Comparison of ENCODE assay signal across 16 cellular contexts in the genomic region with DNA sequence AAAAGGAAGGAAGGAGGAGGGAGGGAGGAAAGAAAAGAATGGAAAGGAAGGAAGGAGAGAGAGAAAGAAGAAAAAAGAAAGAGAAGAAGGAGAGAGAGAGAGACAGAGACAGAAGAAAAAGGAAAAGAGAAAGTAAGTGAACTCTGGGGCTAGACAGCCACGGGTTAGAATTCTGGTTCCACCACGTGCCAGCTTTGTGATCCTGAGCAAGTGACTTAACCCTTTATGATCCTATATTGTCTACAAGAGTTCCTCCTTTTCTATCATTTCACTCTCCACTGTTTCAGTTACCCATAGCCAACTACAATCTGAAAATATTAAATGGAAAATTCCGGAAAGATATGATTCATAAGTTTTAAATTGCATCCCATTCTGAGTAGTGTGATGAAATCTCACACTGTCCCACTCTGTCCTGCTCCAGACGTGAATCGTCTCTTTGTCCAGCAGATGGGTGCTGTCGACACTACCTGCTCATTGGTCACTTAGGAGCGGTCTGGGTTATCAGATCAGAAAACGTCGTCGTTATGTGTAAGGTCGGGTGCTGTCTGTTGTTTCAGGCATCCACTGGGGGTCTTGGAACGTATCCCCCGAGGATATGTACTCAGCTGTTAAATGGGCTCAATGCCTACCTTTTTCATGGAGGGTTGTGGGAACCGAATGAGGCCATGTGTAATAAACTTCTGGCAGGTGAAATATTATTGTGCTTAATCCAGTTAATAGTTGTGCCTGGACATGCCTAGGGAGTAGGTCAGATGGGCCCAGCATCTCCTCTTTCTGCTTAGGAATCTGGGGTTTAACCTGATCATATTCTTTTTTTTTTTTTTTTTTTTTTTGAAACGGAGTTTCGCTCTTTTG. TPM values are rescaled to one million over a fixed set of nuclear protein-coding genes. Genes with fewer than 3 reads are reported as not detected.
DNase-seq lines count a peak whose midpoint lies in the region; ATAC-seq, FAIRE-seq and TF ChIP-seq lines count a peak whose summit lies in the region.
"Had no signal": no experiment of that assay in that cellular context is flagged by ENCODE, and none has a peak within 500 bp of the region (broad histone marks: within the 10 kb centered on the region; RNA-seq: fewer than 3 reads in every experiment).

No MANE protein-coding gene starts in this region.

- POLR2A ChIA-PET in HepG2 (lab: Yijun Ruan, JAX): interaction anchor here (1.6 to 3.3 kb wide), 2 partner anchors 17 to 20 kb away, joined by 4 to 33 read pairs; a partner anchor contains a TSS

- no peak for TF ChIP-seq RAD21 in HepG2 (CRISPR knock-in tag; IDR thresholded peaks at IDR 0.05)

- in situ Hi-C loops in HepG2 (cut with HindIII; ENCODE audit: extremely low pct_ligation_motif_present, low pct_unique_long_range_greater_than_20kb): no loop called here
- in situ Hi-C loops in mammary epithelial cell (cut with MboI; ENCODE audit: low sequenced_read_pairs in 2 of 2): no loop called here
- in situ Hi-C loops in KBM-7 (cut with MboI; ENCODE audit: low pct_unique_long_range_greater_than_20kb, low sequenced_read_pairs): no loop called here

- H3K4me2 ChIP-seq in HepG2 (ENCODE audit: low read depth, low read length) (peak overlapping the region; percentile 66), mammary epithelial cell (ENCODE audit: insufficient read depth, low read depth, low read length) (peak overlapping the region; percentile 87), keratinocyte (ENCODE audit: control insufficient read depth, extremely low read depth, insufficient read depth, low read depth, low read length) (peak overlapping the region; percentile 70)

- peak; percentile 81 for FAIRE-seq in HepG2 (lab: Jason Lieb, UNC)
- FAIRE-seq in keratinocyte (lab: Jason Lieb, UNC): peak; percentile 88

- peaks cover 74% of the 10 kb centered on the region for H3K4me1 ChIP-seq in HepG2 (ENCODE audit: insufficient read depth, low read length)
- no peaks in the 10 kb centered on the region for H3K4me1 ChIP-seq in right lobe of liver
- peaks cover 45% of the 10 kb centered on the region for H3K4me1 ChIP-seq in mammary epithelial cell (ENCODE audit: insufficient read depth, low read length)
- peaks cover 46% of the 10 kb centered on the region for H3K4me1 ChIP-seq in keratinocyte (ENCODE audit: control insufficient read depth, extremely low read depth, insufficient read depth, low read length)
- H3K4me1 ChIP-seq: ascending aorta had no signal

- peak; percentile 80 for DNase-seq in HepG2 (ENCODE audit: low spot score)
- DNase-seq in right lobe of liver: no peak
- DNase-seq in mammary epithelial cell: peak; percentile 94
- no peak for DNase-seq in keratinocyte (ENCODE audit: low read depth, low spot score)
- DNase-seq in activated T-cell treated with anti-CD3 and anti-CD28 coated beads for 4 hours: no peak
- DNase-seq in KBM-7: no peak
- no peak for DNase-seq in occipital lobe (lab: John Stamatoyannopoulos, UW)
- no peak for DNase-seq in dermis blood vessel endothelial cell
- DNase-seq: activated CD4-positive, CD25-positive, alpha-beta regulatory T cell; DMS79; immature natural killer cell; naive thymus-derived CD4-positive, alpha-beta T cell; NCI-H345 had no signal

- ATAC-seq in HepG2 (peak; percentile 78), right lobe of liver (no peak)
- ATAC-seq: naive thymus-derived CD4-positive, alpha-beta T cell had no signal

- H3K9ac ChIP-seq in HepG2 (ENCODE audit: insufficient read depth, low read depth, low read length) (peak overlapping the region; percentile 34), mammary epithelial cell (ENCODE audit: insufficient read depth, low read length) (peak overlapping the region; percentile 91), keratinocyte (ENCODE audit: control insufficient read depth, extremely low read depth, insufficient read depth, low read length) (peak overlapping the region; percentile 76)

- H3K79me2 ChIP-seq in HepG2 (ENCODE audit: insufficient read depth, low read length) (peaks cover 75% of the 10 kb centered on the region), mammary epithelial cell (ENCODE audit: insufficient read depth, low read length) (peaks cover 74% of the 10 kb centered on the region), keratinocyte (ENCODE audit: control insufficient read depth, insufficient read depth, low read length) (peaks cover 34% of the 10 kb centered on the region)

- dilution Hi-C loops in mammary epithelial cell (cut with HindIII; ENCODE audit: low sequenced_read_pairs): no loop called here
- dilution Hi-C loops in keratinocyte (cut with MboI; ENCODE audit: extremely low pct_ligation_motif_present, low sequenced_read_pairs): no loop called here

- H3K9me3 ChIP-seq in HepG2 (ENCODE audit: low read length) (no peaks in the 10 kb centered on the region), right lobe of liver (no peaks in the 10 kb centered on the region), mammary epithelial cell (replicated peaks; ENCODE audit: insufficient read depth, low read length) (no peaks in the 10 kb centered on the region), keratinocyte (ENCODE audit: control insufficient read depth, low read depth, low read length) (no peaks in the 10 kb centered on the region)
- H3K9me3 ChIP-seq: ascending aorta, esophagus muscularis mucosa, thoracic aorta had no signal

- H3K27ac ChIP-seq in HepG2 (ENCODE audit: extremely low read length, insufficient read depth, low read length) (peak overlapping the region; percentile 58), right lobe of liver (no peak overlapping the region), mammary epithelial cell (ENCODE audit: insufficient read depth, low read depth, low read length) (peak overlapping the region; percentile 98), keratinocyte (ENCODE audit: control insufficient read depth, insufficient read depth, low read length) (peak overlapping the region; percentile 93)
- H3K27ac ChIP-seq: ascending aorta, thoracic aorta had no signal

- BruUV-seq in HepG2 (replicated peaks; lab: Mats Ljungman, UMichigan): TSS peak; percentile 11
- BruUV-seq in mammary epithelial cell (replicated peaks; lab: Mats Ljungman, UMichigan): TSS peak; percentile 37

- intact Hi-C loops in HepG2 (cut with micrococcal nuclease; ENCODE audit: unreplicated experiment) (loop anchor here (2.0 kb wide), 1 partner anchor 16 kb away; no protein-coding TSS in a partner anchor), right lobe of liver (cut with DNase I) (no loop called here), mammary epithelial cell (cut with micrococcal nuclease) (loop anchor here (1.0 kb wide), 2 partner anchors 18 to 34 kb away; no protein-coding TSS in a partner anchor)

- CTCF ChIA-PET in HepG2 (lab: Yijun Ruan, JAX; ENCODE audit: low intra/inter-chr PET ratio, low total read pairs): no interaction called here
- CTCF ChIA-PET in mammary epithelial cell (lab: Charles Lee; ENCODE audit: low non-redundant PET): no interaction called here

- TF ChIP-seq EP300 in HepG2 (IDR thresholded peaks at IDR 0.05; ENCODE audit: low read depth in 2 of 2, low read length in 2 of 2) (no peak), HepG2 (CRISPR knock-in tag; IDR thresholded peaks at IDR 0.05; ENCODE audit: borderline replicate concordance) (no peak)

- H3K9me1 ChIP-seq in keratinocyte (ENCODE audit: control insufficient read depth, extremely low read depth, insufficient read depth, low read length): no peaks in the 10 kb centered on the region

- H3K36me3 ChIP-seq in HepG2 (replicated peaks in 1 of 2; ENCODE audit: control insufficient read depth in 1 of 2, insufficient read depth in 2 of 2, low read length in 2 of 2) (no peaks in the 10 kb centered on the region; a peak in 1 of 5 replicates), right lobe of liver (no peaks in the 10 kb centered on the region), mammary epithelial cell (ENCODE audit: insufficient read depth, low read length) (no peaks in the 10 kb centered on the region), keratinocyte (ENCODE audit: control insufficient read depth in 2 of 2, extremely low read depth in 1 of 2, insufficient read depth in 2 of 2, low read length in 2 of 2) (no peaks in the 10 kb centered on the region)
- H3K36me3 ChIP-seq: ascending aorta, esophagus muscularis mucosa, thoracic aorta had no signal

- H4K20me1 ChIP-seq in HepG2 (ENCODE audit: insufficient read depth, low read length) (peaks cover 19% of the 10 kb centered on the region), mammary epithelial cell (ENCODE audit: insufficient read depth, low read length) (no peaks in the 10 kb centered on the region), keratinocyte (ENCODE audit: control insufficient read depth, extremely low read depth, insufficient read depth, low read length) (no peaks in the 10 kb centered on the region)

- WGBS in HepG2 (ENCODE audit: low lambda C conversion rate): 34% methylated on average over 15 of the region's 16 CpGs
- 51% methylated on average over 15 of the region's 16 CpGs for WGBS in right lobe of liver (ENCODE audit: insufficient coverage, low coverage, low lambda C conversion rate, missing lambda C conversion rate)
- WGBS in mammary epithelial cell (ENCODE audit: low coverage, missing lambda C conversion rate): under 1% methylated on average over 16 of the region's 16 CpGs

- peak overlapping the region in 1 of 3 experiments; percentile 28; a peak in 1 of 6 replicates for H3K4me3 ChIP-seq in HepG2 (replicated peaks in 1 of 3; ENCODE audit: insufficient read depth in 1 of 3, low read depth in 2 of 3, low read length in 3 of 3)
- H3K4me3 ChIP-seq in right lobe of liver: no peak overlapping the region
- H3K4me3 ChIP-seq in mammary epithelial cell (replicated peaks in 1 of 3; ENCODE audit: insufficient read depth in 1 of 3, low read depth in 2 of 3, low read length in 3 of 3): peak overlapping the region; percentile 14 to 36 (median 36)
- peak overlapping the region in 2 of 3 experiments; percentile 1 to 41 for H3K4me3 ChIP-seq in keratinocyte (ENCODE audit: control insufficient read depth in 2 of 3, extremely low read depth in 1 of 3, insufficient read depth in 2 of 3, low read depth in 1 of 3, low read length in 3 of 3)
- H3K4me3 ChIP-seq: ascending aorta, esophagus muscularis mucosa, thoracic aorta had no signal

- TF ChIP-seq CTCF in HepG2 (CRISPR knock-in tag; IDR thresholded peaks at IDR 0.05): peak; percentile 12; the same call in 1 of the 2 replicates
- no peak for TF ChIP-seq CTCF in right lobe of liver (IDR thresholded peaks at IDR 0.05)
- TF ChIP-seq CTCF in mammary epithelial cell (conservative IDR thresholded peaks at IDR 0.05 in 1 of 2, IDR thresholded peaks at IDR 0.05 in 1 of 2; ENCODE audit: extremely low read depth in 1 of 2, insufficient read depth in 1 of 2, low read depth in 1 of 2, low read length in 2 of 2): no peak
- TF ChIP-seq CTCF in keratinocyte (optimal IDR thresholded peaks at IDR 0.05 in 1 of 3, IDR thresholded peaks at IDR 0.05 in 1 of 3, conservative IDR thresholded peaks at IDR 0.05 in 1 of 3; ENCODE audit: extremely low read depth in 1 of 3, insufficient read depth in 2 of 3, low read length in 3 of 3): no peak

- H3K27me3 ChIP-seq in HepG2 (ENCODE audit: control insufficient read depth in 1 of 2, insufficient read depth in 2 of 2, low read length in 2 of 2) (no peaks in the 10 kb centered on the region), right lobe of liver (peaks cover 0 to 7% of the 10 kb centered on the region in 2 donors), mammary epithelial cell (ENCODE audit: insufficient read depth, low read length) (no peaks in the 10 kb centered on the region), keratinocyte (ENCODE audit: control insufficient read depth, extremely low read depth, insufficient read depth, low read length) (no peaks in the 10 kb centered on the region)
- H3K27me3 ChIP-seq: ascending aorta, esophagus muscularis mucosa had no signal

- H2AFZ ChIP-seq in HepG2 (ENCODE audit: low read length) (no peak overlapping the region), mammary epithelial cell (ENCODE audit: low read depth, low read length) (peak overlapping the region; percentile 79), keratinocyte (ENCODE audit: control insufficient read depth, low read length) (no peak overlapping the region)

- TF ChIP-seq POLR2A in HepG2 (IDR thresholded peaks at IDR 0.05; ENCODE audit: insufficient read depth in 1 of 2, low read depth in 2 of 2, low read length in 2 of 2) (no peak), right lobe of liver (IDR thresholded peaks at IDR 0.05) (no peak)

RNA-seq across cellular contexts. Expression of a gene that starts 19.1 kb away (rescaled TPM):
- 6.3 and 12.2 TPM in 2 replicates for total RNA-seq in HepG2 (2016; rRNA removed; fragmentation: Illumina TruSeq; extraction: Trizol)
- 2.6 and 2.8 TPM in 2 replicates for total RNA-seq in HepG2 (2016; cell fraction: cytosol; rRNA removed; fragmentation: Illumina TruSeq; extraction: Trizol; ENCODE audit: low read depth)
- 7.0 and 9.8 TPM in 2 replicates for total RNA-seq in HepG2 (2016; cell fraction: insoluble cytoplasmic fraction; rRNA removed; fragmentation: Illumina TruSeq; extraction: Trizol)
- 5.3 and 6.5 TPM in 2 replicates for total RNA-seq in HepG2 (2016; cell fraction: membrane; rRNA removed; fragmentation: Illumina TruSeq; extraction: Trizol)
- total RNA-seq in HepG2 (2016; cell fraction: nucleus; rRNA removed; fragmentation: Illumina TruSeq; extraction: Trizol): 9.7 and 11.5 TPM in 2 replicates
- 18.5 and 22.3 TPM in 2 replicates for polyA plus RNA-seq in HepG2 (2011; rRNA removed)
- 20.1 and 23.4 TPM in 2 replicates for polyA plus RNA-seq in HepG2 (2011; cell fraction: cytosol; rRNA removed)
- polyA plus RNA-seq in HepG2 (2011; cell fraction: nucleus; rRNA removed): 14.3 and 18.6 TPM in 2 replicates
- polyA plus RNA-seq in HepG2 (2012): 8.0 and 11.2 TPM in 2 replicates
- 1.9 and 2.3 TPM in 2 replicates for polyA plus RNA-seq in HepG2 (2016; cell fraction: cytosol; fragmentation: Illumina TruSeq; extraction: Trizol; ENCODE audit: low read depth)
- polyA plus RNA-seq in HepG2 (2016; cell fraction: insoluble cytoplasmic fraction; fragmentation: Illumina TruSeq; extraction: Trizol; ENCODE audit: low read depth): 8.4 and 8.6 TPM in 2 replicates
- polyA plus RNA-seq in HepG2 (2016; cell fraction: membrane; fragmentation: Illumina TruSeq; extraction: Trizol; ENCODE audit: low read depth): 3.7 and 4.9 TPM in 2 replicates
- polyA plus RNA-seq in HepG2 (2016; cell fraction: nucleus; fragmentation: Illumina TruSeq; extraction: Trizol; ENCODE audit: insufficient read depth, low read depth): 23.6 and 23.8 TPM in 2 replicates
- 3.2 and 18.3 TPM in 2 replicates for polyA minus RNA-seq in HepG2 (2011; rRNA and poly(A)+ RNA removed; ENCODE audit: low replicate concordance)
- 8.7 and 9.4 TPM in 2 replicates for polyA minus RNA-seq in HepG2 (2011; cell fraction: cytosol; rRNA and poly(A)+ RNA removed)
- 8.6 and 9.4 TPM in 2 replicates for polyA minus RNA-seq in HepG2 (2011; cell fraction: nucleus; rRNA and poly(A)+ RNA removed)
- 1 to 10 TPM; 1.3 to 5.4 (median 1.9) TPM for total RNA-seq in right lobe of liver
- 10 to 100 TPM; 15.1 to 16.2 TPM for total RNA-seq in mammary epithelial cell
- polyA plus RNA-seq in mammary epithelial cell: 14.9 TPM
- 4.4 TPM for polyA minus RNA-seq in mammary epithelial cell
- polyA plus RNA-seq in keratinocyte: 12.9 to 17.6 TPM (median 14.5 TPM) in 3 replicates
- polyA plus RNA-seq in keratinocyte (2011; ENCODE audit: low read depth): 7.1 TPM
- polyA plus RNA-seq in keratinocyte (2011; cell fraction: cytosol; rRNA removed): 8.6 and 10.9 TPM in 2 replicates
- 32.1 and 32.9 TPM in 2 replicates for polyA plus RNA-seq in keratinocyte (2011; cell fraction: nucleus; rRNA removed)
- polyA plus RNA-seq in keratinocyte (2012; ENCODE audit: low replicate concordance): 13.7 and 16.0 TPM in 2 replicates
- polyA minus RNA-seq in keratinocyte: 5.4 to 6.7 TPM (median 5.5 TPM) in 3 replicates
- polyA minus RNA-seq in keratinocyte (2011; cell fraction: cytosol; rRNA and poly(A)+ RNA removed): 11.5 TPM
- polyA minus RNA-seq in keratinocyte (2011; cell fraction: nucleus; rRNA and poly(A)+ RNA removed): 12.0 and 13.7 TPM in 2 replicates
- total RNA-seq in occipital lobe: 1.4 TPM
- total RNA-seq in dermis blood vessel endothelial cell: 10.0 and 10.2 TPM in 2 replicates
- total RNA-seq: ascending aorta had no signal
- polyA plus RNA-seq: immature natural killer cell; naive thymus-derived CD4-positive, alpha-beta T cell had no signal

Comparison
In these comparisons a context has a peak if more than half of its experiments do, and no peak if none do; other contexts are left out.
1. DNase-seq: peak in HepG2 (single experiment) and mammary epithelial cell (single experiment); none in right lobe of liver (0 of 3), keratinocyte (single experiment), activated T-cell treated with anti-CD3 and anti-CD28 coated beads for 4 hours (single experiment), KBM-7 (single experiment), occipital lobe (single experiment) and dermis blood vessel endothelial cell (single experiment).
2. H3K27ac ChIP-seq: peak in HepG2 (single experiment), mammary epithelial cell (single experiment) and keratinocyte (single experiment); none in right lobe of liver (0 of 3).
3. intact Hi-C loops: an anchor here in HepG2 (2.0 kb wide) and mammary epithelial cell (1.0 kb wide); none called in right lobe of liver.
4. H3K4me3 ChIP-seq: peak in mammary epithelial cell (3 of 3) and keratinocyte (2 of 3); none in right lobe of liver (0 of 3).
5. H3K9ac ChIP-seq: peak in every context shown above with its lines; median percentile 91 in mammary epithelial cell; 76 in keratinocyte; 34 in HepG2.
6. Peak in every context shown above with its lines, with median percentiles within 50 percentile points of each other: H3K4me2 ChIP-seq.